In genomic region chr9:114721491-114722362, GRCh38 we compare ENCODE assay signal across 14 cellular contexts. TPM values are rescaled to one million over a fixed set of nuclear protein-coding genes. Genes with fewer than 3 reads are reported as not detected.
DNase-seq lines count a peak whose midpoint lies in the region; ATAC-seq, FAIRE-seq and TF ChIP-seq lines count a peak whose summit lies in the region.
"Had no signal": no experiment of that assay in that cellular context is flagged by ENCODE, and none has a peak within 500 bp of the region (broad histone marks: within the 10 kb centered on the region; RNA-seq: fewer than 3 reads in every experiment).

No MANE protein-coding gene starts in this region.

- FAIRE-seq in A549 (lab: Jason Lieb, UNC), result peak; percentile 51

- H3K9me2 ChIP-seq in PC-9 (ENCODE audit: insufficient read depth), result no peaks in the 10 kb centered on the region

- POLR2A ChIA-PET in A549 (lab: Yijun Ruan, JAX) (no interaction called here), PC-9 (lab: Charles Lee; ENCODE audit: unreplicated experiment) (no interaction called here), HEK293T (lab: Yijun Ruan, JAX) (no interaction called here)

- TF ChIP-seq CTCF in A549 (IDR thresholded peaks at IDR 0.05) (no peak), PC-9 (conservative IDR thresholded peaks at IDR 0.05) (no peak), fibroblast of mammary gland (conservative IDR thresholded peaks at IDR 0.05; ENCODE audit: control insufficient read depth, insufficient read depth, low read depth, low read length) (no peak)

- no peaks in the 10 kb centered on the region for H3K27me3 ChIP-seq in PC-9 (ENCODE audit: insufficient read depth, low read depth)
- H3K27me3 ChIP-seq: sigmoid colon had no signal

- ATAC-seq in A549, result peak; percentile 73 to 74; a peak in 5 of 6 replicates
- no peak for ATAC-seq in HG02970 (IDR thresholded peaks at IDR 0.05; ENCODE audit: low FRiP score, unreplicated experiment)
- ATAC-seq in HG03025 (IDR thresholded peaks at IDR 0.05; ENCODE audit: low FRiP score, unreplicated experiment), result no peak

- H3F3A ChIP-seq in PC-9 (ENCODE audit: insufficient read depth, low read depth), result peaks cover 15% of the 10 kb centered on the region; the same call in 1 of the 2 replicates

- H3K4me1 ChIP-seq in A549 (peaks cover 17% of the 10 kb centered on the region), PC-9 (replicated peaks; ENCODE audit: insufficient read depth) (peaks cover 25% of the 10 kb centered on the region)
- H3K4me1 ChIP-seq: esophagus muscularis mucosa, sigmoid colon had no signal

- H3K9me3 ChIP-seq in A549 (peaks cover 7% of the 10 kb centered on the region; the same call in 1 of the 3 replicates), PC-9 (ENCODE audit: insufficient read depth, low read depth) (no peaks in the 10 kb centered on the region; the same call in 1 of the 2 replicates)
- H3K9me3 ChIP-seq: esophagus muscularis mucosa, sigmoid colon had no signal

- H3K4me2 ChIP-seq in A549, result peak overlapping the region; percentile 57
- peak overlapping the region; percentile 29; the same call in 1 of the 2 replicates for H3K4me2 ChIP-seq in PC-9

- H3K4me3 ChIP-seq in A549 (no peak overlapping the region), PC-9 (no peak overlapping the region), fibroblast of mammary gland (ENCODE audit: control insufficient read depth, low read depth, low read length) (no peak overlapping the region)
- H3K4me3 ChIP-seq: esophagus muscularis mucosa, sigmoid colon had no signal

- H3K79me2 ChIP-seq in PC-9 (ENCODE audit: low read depth), result no peaks in the 10 kb centered on the region

- intact Hi-C loops in PC-9 (cut with micrococcal nuclease; ENCODE audit: unreplicated experiment), result no loop called here

- BruUV-seq in PC-9 (replicated peaks; lab: Mats Ljungman, UMichigan), result no TSS peak

- WGBS in A549 (ENCODE audit: missing lambda C conversion rate), result 39% methylated on average over 14 of the region's 14 CpGs

- TF ChIP-seq EP300 in A549 (IDR thresholded peaks at IDR 0.05), result no peak

- TF ChIP-seq POLR2A in A549 (IDR thresholded peaks at IDR 0.05; ENCODE audit: low read length), result no peak

- H3K27ac ChIP-seq in A549, result 0 out of 6 replicates have a peak overlapping the region, but pooled peaks have one; percentile 1 to 30
- H3K27ac ChIP-seq in PC-9, result no peak overlapping the region
- H3K27ac ChIP-seq: esophagus muscularis mucosa, sigmoid colon had no signal

- TF ChIP-seq RAD21 in A549 (conservative IDR thresholded peaks at IDR 0.05 in 1 of 2, IDR thresholded peaks at IDR 0.05 in 1 of 2), result no peak

- DNase-seq in A549 (ENCODE audit: low read depth in 1 of 2, low spot score in 1 of 2) (peak; percentile 15 to 48), GM03348 (ENCODE audit: low spot score) (peak; percentile 50), PC-9 (peak in 1 of 2 experiments; percentile 47), fibroblast of mammary gland (ENCODE audit: low read depth) (peak; percentile 71), HEK293T (ENCODE audit: extremely low spot score) (no peak), GM19240 (ENCODE audit: insufficient read length, low spot score) (no peak)
- DNase-seq: CD4-positive, CD25-positive, alpha-beta regulatory T cell; MM.1S; SIG-M5; sigmoid colon had no signal

- no peaks in the 10 kb centered on the region for H3K36me3 ChIP-seq in PC-9 (ENCODE audit: low read depth)
- H3K36me3 ChIP-seq: esophagus muscularis mucosa, sigmoid colon had no signal

- H2AFZ ChIP-seq in PC-9, result no peak overlapping the region

- CTCF ChIA-PET in A549 (lab: Yijun Ruan, JAX), result interaction anchor here (0.8 to 3.3 kb wide), 6 partner anchors 30 to 189 kb away, joined by 3 to 14 read pairs (median 4); partner anchors contain the start of gene TEX48
- CTCF ChIA-PET in PC-9 (lab: Charles Lee), result no interaction called here
- CTCF ChIA-PET in HEK293T (lab: Yijun Ruan, JAX), result no interaction called here

- no peaks in the 10 kb centered on the region for H4K20me1 ChIP-seq in PC-9 (ENCODE audit: insufficient read depth)

TF ChIP-seq in A549, 52 proteins besides CTCF, POLR2A, EP300 and RAD21:
- TF ChIP-seq CEBPB (IDR thresholded peaks at IDR 0.05) (peak in 1 of 2 experiments; percentile 25; a peak in 1 of 4 replicates), MAX (IDR thresholded peaks at IDR 0.05) (0 out of 2 replicates have a peak, but pooled peaks have one; percentile 44), EHF (CRISPR knock-in tag; IDR thresholded peaks at IDR 0.05) (no peak), JUN (IDR thresholded peaks at IDR 0.05) (no peak)
TF ChIP-seq in A549: peak in this region for 2.

TF ChIP-seq in HEK293T, 16 proteins besides CTCF, POLR2A, EP300 and RAD21:
- TF ChIP-seq FOXM1 (IDR thresholded peaks at IDR 0.05; ENCODE audit: borderline replicate concordance), result no peak
- no peak for TF ChIP-seq LEF1 (IDR thresholded peaks at IDR 0.05; ENCODE audit: borderline replicate concordance)

RNA-seq across cellular contexts. Expression of gene TEX48, which starts 39.7 kb away (rescaled TPM):
- polyA plus RNA-seq in A549 (2011; rRNA removed) (0.16 TPM in 1 of 2 replicates, not detected in the other), A549 (2017; fragmentation: RNase III; extraction: RNeasy Plus Mini Kit Qiagen cat#74134 plus additional on column Dnase treatment) (not detected in 3 replicates)
- polyA plus RNA-seq in A549 (2012; cell fraction: cytosol; rRNA removed), result not detected in 2 replicates
- polyA plus RNA-seq in A549 (2012; cell fraction: nucleus; rRNA removed), result not detected in 2 replicates
- not detected in 2 replicates for polyA minus RNA-seq in A549 (2011; rRNA and poly(A)+ RNA removed)
- total RNA-seq in PC-9 (2021), result not detected in 2 replicates
- total RNA-seq: CD4-positive, CD25-positive, alpha-beta regulatory T cell; esophagus muscularis mucosa; lung microvascular endothelial cell; sigmoid colon had no signal
- polyA plus RNA-seq: CD4-positive, CD25-positive, alpha-beta regulatory T cell; sigmoid colon had no signal

Comparison
In these comparisons a context has a peak if more than half of its experiments do, and no peak if none do; other contexts are left out.
1. ATAC-seq: peak in A549 (2 of 2); none in HG02970 (single experiment) and HG03025 (single experiment).
2. DNase-seq: peak in A549 (2 of 2), GM03348 (single experiment) and fibroblast of mammary gland (single experiment); none in HEK293T (single experiment) and GM19240 (single experiment).